24 cellular contexts compared by ENCODE assay signal in genomic region chr4:74638001-74638400, GRCh38.
"Had no signal": no experiment of that assay in that cellular context is flagged by ENCODE, and none has a peak within 500 bp of the region (broad histone marks: within the 10 kb centered on the region; RNA-seq: fewer than 3 reads in every experiment).

No MANE protein-coding gene starts in this region.

- H3K4me1 ChIP-seq: neural progenitor cell, parathyroid adenoma had no signal

- H3K4me3 ChIP-seq: coronary artery, dorsolateral prefrontal cortex, left lung, lower lobe of right lung, neural progenitor cell, transverse colon had no signal

- H3K36me3 ChIP-seq: left lung, lower lobe of right lung, neural progenitor cell, transverse colon had no signal

- DNase-seq: activated CD4-positive, alpha-beta T cell treated with anti-CD3 and anti-CD28 coated beads, Interleukin-2, amount 50 U/mL, for 1 hour; activated CD8-positive, alpha-beta memory T cell treated with anti-CD3 and anti-CD28 coated beads, Interleukin-2, amount 10 ng/mL, durations not matched to agents 7 days and 5 days; activated CD8-positive, alpha-beta T cell treated with anti-CD3 and anti-CD28 coated beads, Interleukin-2, amount 10 ng/mL, durations not matched to agents 7 days and 5 days; activated naive CD8-positive, alpha-beta T cell treated with anti-CD3 and anti-CD28 coated beads, Interleukin-2, amount 50 U/mL, for 24 hours; activated T-cell treated with anti-CD3 and anti-CD28 coated beads, Interleukin-2, amount 50 U/mL, for 48 hours; amygdala; dorsolateral prefrontal cortex; effector memory CD4-positive, alpha-beta T cell; foreskin melanocyte; left lung; lower lobe of right lung; mesendoderm; natural killer cell; occipital lobe; right cardiac atrium; stimulated activated CD4-positive, alpha-beta T cell treated with anti-CD3 and anti-CD28 coated beads, Interleukin-2, amount 100 ng/mL, for 48 hours; stimulated activated naive CD4-positive, alpha-beta T cell treated with Interleukin-2 at 50 U/mL for 16 hours; T-helper 17 cell; T1000; transverse colon had no signal

- H3K27ac ChIP-seq: coronary artery, dorsolateral prefrontal cortex, left lung, lower lobe of right lung, neural progenitor cell, parathyroid adenoma, transverse colon had no signal

- H3K27me3 ChIP-seq: left lung, neural progenitor cell, transverse colon had no signal

- H3K9me3 ChIP-seq: left lung, lower lobe of right lung, transverse colon had no signal

- ATAC-seq: activated CD8-positive, alpha-beta memory T cell treated with anti-CD3 and anti-CD28 coated beads, Interleukin-2, amount 10 ng/mL, durations not matched to agents 7 days and 5 days; activated CD8-positive, alpha-beta T cell treated with anti-CD3 and anti-CD28 coated beads, Interleukin-2, amount 10 ng/mL, durations not matched to agents 7 days and 5 days; activated naive CD8-positive, alpha-beta T cell treated with anti-CD3 and anti-CD28 coated beads, Interleukin-2, amount 50 U/mL, for 24 hours; left lung; lower lobe of right lung; natural killer cell; right cardiac atrium; T-helper 17 cell; WTC11 had no signal
